ENCODE assay signal across 8 cellular contexts in the genomic region with DNA sequence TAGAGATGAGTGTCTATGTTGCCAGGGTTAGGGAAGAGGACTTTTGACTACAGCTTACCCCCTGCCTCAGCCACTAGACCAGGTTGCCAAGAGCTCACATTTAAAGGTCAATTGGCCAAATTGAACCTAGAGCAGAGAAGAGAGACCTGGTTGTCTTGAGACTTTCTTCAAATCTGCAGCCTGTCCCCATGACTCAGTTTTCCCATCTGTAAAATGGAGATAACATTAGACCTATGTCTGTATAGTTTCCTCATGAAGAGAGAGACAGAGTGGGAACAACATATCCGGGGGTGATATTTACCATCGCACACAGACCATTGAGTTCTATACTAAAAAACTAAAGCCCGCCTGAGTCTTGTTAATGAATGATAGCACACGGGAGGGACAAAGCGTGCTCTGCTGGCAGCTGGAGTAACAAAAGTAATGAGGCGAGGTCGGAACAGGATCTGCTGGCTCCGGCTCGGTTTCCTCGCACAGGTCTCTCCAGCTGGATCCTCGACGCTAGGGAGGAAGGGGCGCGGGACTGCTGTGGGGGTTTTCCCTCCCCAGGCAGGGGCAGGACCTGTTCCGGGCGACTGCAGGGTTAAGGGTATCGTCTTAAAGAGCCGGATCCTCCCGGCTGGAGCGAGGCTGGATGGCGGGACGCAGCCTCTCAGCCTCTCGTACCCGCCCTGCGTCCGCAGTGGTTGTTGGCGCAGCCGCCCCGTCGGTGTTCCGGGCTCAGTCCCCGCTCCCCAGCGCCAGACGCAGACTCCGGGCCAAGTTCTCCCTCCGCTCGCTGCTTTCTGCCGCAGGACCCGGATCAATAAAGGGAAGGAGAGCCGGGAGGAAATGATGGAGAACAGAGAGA. TPM values are rescaled to one million over a fixed set of nuclear protein-coding genes. Genes with fewer than 3 reads are reported as not detected.
DNase-seq lines count a peak whose midpoint lies in the region; ATAC-seq and TF ChIP-seq lines count a peak whose summit lies in the region.

No MANE protein-coding gene starts in this region.

- no peaks in the 10 kb centered on the region for H3K27me3 ChIP-seq in thoracic aorta (replicated peaks; ENCODE audit: insufficient read depth)

- H3K36me3 Mint-ChIP-seq in CD14-positive monocyte: peaks cover 0 to 3% of the 10 kb centered on the region in 2 donors

- no peaks in the 10 kb centered on the region for H3K9me3 ChIP-seq in thoracic aorta

- H3K4me1 ChIP-seq in thoracic aorta (ENCODE audit: control insufficient read depth in 1 of 2, low read depth in 2 of 2): peaks cover 6 to 28% of the 10 kb centered on the region in 2 donors

- H3K27ac ChIP-seq in thoracic aorta: no peak overlapping the region

- DNase-seq in CD14-positive monocyte (ENCODE audit: low spot score) (no peak), NCI-H1092 treated with DMSO at 0.1 percent for 48 hours (lab: John Stamatoyannopoulos, UW) (peak; percentile 61), astrocyte of the spinal cord (ENCODE audit: low read depth, low spot score) (no peak), kidney tubule cell (ENCODE audit: low spot score) (peak; percentile 65), thoracic aorta (ENCODE audit: low spot score) (no peak)

- no peak for TF ChIP-seq CTCF in CD14-positive monocyte (IDR thresholded peaks at IDR 0.05)
- no peak for TF ChIP-seq CTCF in astrocyte of the spinal cord (IDR thresholded peaks at IDR 0.05; ENCODE audit: low read depth, low read length)
- no peak for TF ChIP-seq CTCF in thoracic aorta (IDR thresholded peaks at IDR 0.05)

- H3K36me3 ChIP-seq in thoracic aorta: no peaks in the 10 kb centered on the region

- peak overlapping the region; percentile 20 to 91 for H3K4me3 Mint-ChIP-seq in CD14-positive monocyte

- H3K27me3 Mint-ChIP-seq in CD14-positive monocyte (ENCODE audit: low read depth in 3 of 3): peaks cover 62 to 78% (median 73%) of the 10 kb centered on the region in 3 donors

- in situ Hi-C loops in astrocyte of the spinal cord (cut with HindIII; ENCODE audit: low sequenced_read_pairs): no loop called here

- H3K27ac Mint-ChIP-seq in CD14-positive monocyte: no peak overlapping the region

- intact Hi-C loops in CD14-positive monocyte (cut with micrococcal nuclease): no loop called here

- H3K4me1 Mint-ChIP-seq in CD14-positive monocyte: peaks cover 18% of the 10 kb centered on the region

- H3K4me3 ChIP-seq in astrocyte of the spinal cord (ENCODE audit: low read depth, low read length) (peak overlapping the region; percentile 48), thoracic aorta (peak overlapping the region; percentile 68)

- peaks cover 0 to 18% (median 2%) of the 10 kb centered on the region in 7 donors for H3K9me3 Mint-ChIP-seq in CD14-positive monocyte

- ATAC-seq in thoracic aorta (ENCODE audit: insufficient number of reproducible peaks, low FRiP score, low read depth) (no peak), HG03045 (IDR thresholded peaks at IDR 0.05; ENCODE audit: unreplicated experiment) (no peak), GM18517 (IDR thresholded peaks at IDR 0.05; ENCODE audit: unreplicated experiment) (no peak), HG02852 (IDR thresholded peaks at IDR 0.05; ENCODE audit: unreplicated experiment) (no peak)

RNA-seq across cellular contexts. Expression of a gene that starts 1.4 kb away (rescaled TPM):
- not detected for polyA plus RNA-seq in CD14-positive monocyte
- 10 to 100 TPM in 1 of 2 donors, 1 to 10 TPM in 1; 2.8 to 30.5 TPM for total RNA-seq in thoracic aorta

Comparison
In these comparisons a context has a peak if more than half of its experiments do, and no peak if none do; other contexts are left out.
1. DNase-seq: peak in NCI-H1092 treated with DMSO at 0.1 percent for 48 hours (single experiment) and kidney tubule cell (single experiment); none in CD14-positive monocyte (single experiment), astrocyte of the spinal cord (single experiment) and thoracic aorta (single experiment).